In the genomic region with DNA sequence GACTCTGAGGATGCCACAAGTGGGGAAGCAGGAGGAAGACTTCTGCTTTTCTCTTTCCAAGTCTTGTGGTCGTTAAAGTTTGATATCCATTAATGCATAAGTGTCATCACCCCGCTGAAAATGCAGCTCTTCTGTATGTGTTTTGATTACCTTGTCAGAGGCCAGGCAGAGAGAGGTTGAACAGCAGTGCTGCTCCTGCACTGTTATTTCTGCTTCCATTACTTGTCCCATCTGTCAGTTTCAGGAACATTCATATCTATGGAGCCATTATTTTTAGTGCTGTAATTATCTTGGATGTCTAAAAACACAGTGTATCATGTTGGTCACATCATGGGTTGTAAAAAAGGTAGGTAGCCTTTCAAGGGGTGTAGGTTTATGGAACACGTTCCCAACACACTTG, we compare ENCODE assay signal across 8 cellular contexts.
"Had no signal": no experiment of that assay in that cellular context is flagged by ENCODE, and none has a peak within 500 bp of the region (broad histone marks: within the 10 kb centered on the region; RNA-seq: fewer than 3 reads in every experiment).

No MANE protein-coding gene starts in this region.

- H3K9ac ChIP-seq: GM23248 had no signal

- H3K36me3 ChIP-seq: HAP-1 had no signal

- H3K9me3 ChIP-seq: HAP-1 had no signal

- FAIRE-seq: HepG2 had no signal

- ATAC-seq: HCT116, HepG2 had no signal

- H3K4me3 ChIP-seq: GM23248, HAP-1 had no signal

- DNase-seq: GM23248, GOT3, H7, HFFc6 had no signal

- H2AFZ ChIP-seq: GM23248 had no signal

- H3K27ac ChIP-seq: GM23248, HL-60 had no signal
